Comparison of ENCODE assay signal across 8 cellular contexts in genomic region chr1:220880367-220880680, GRCh38. TPM values are rescaled to one million over a fixed set of nuclear protein-coding genes. Genes with fewer than 3 reads are reported as not detected.
DNase-seq lines count a peak whose midpoint lies in the region; ATAC-seq, FAIRE-seq and TF ChIP-seq lines count a peak whose summit lies in the region.

No MANE protein-coding gene starts in this region.

- H3K9me3 Mint-ChIP-seq in activated naive CD4-positive, alpha-beta T cell treated with anti-CD3 and anti-CD28 coated beads, Interleukin-2, amount 10 ng/mL, durations not matched to agents 7 days and 5 days = no peaks in the 10 kb centered on the region
- no peaks in the 10 kb centered on the region for H3K9me3 Mint-ChIP-seq in activated naive CD4-positive, alpha-beta T cell treated with anti-CD3 and anti-CD28 coated beads, Interleukin-2, amount 50 U/mL, for 72 hours
- H3K9me3 Mint-ChIP-seq in mesothelial cell of epicardium = no peaks in the 10 kb centered on the region

- TF ChIP-seq CTCF in brain microvascular endothelial cell (IDR thresholded peaks at IDR 0.05; ENCODE audit: low read depth, low read length, missing control alignments) = no peak
- TF ChIP-seq CTCF in mesothelial cell of epicardium (IDR thresholded peaks at IDR 0.05; ENCODE audit: unreplicated experiment) = no peak
- TF ChIP-seq CTCF in transverse colon (IDR thresholded peaks at IDR 0.05) = no peak

- intact Hi-C loops in transverse colon (cut with DNase I; ENCODE audit: low total_unique reads) = loop anchor here (5.0 to 10.0 kb wide), 3 partner anchors 68 to 354 kb away; no protein-coding TSS in a partner anchor

- H3K27ac ChIP-seq in brain microvascular endothelial cell (no peak overlapping the region), transverse colon (peak overlapping the region; percentile 92 to 99 (median 96))

- TF ChIP-seq POLR2A in transverse colon (IDR thresholded peaks at IDR 0.05) = no peak

- peaks cover 97% of the 10 kb centered on the region for H3K27me3 Mint-ChIP-seq in activated naive CD4-positive, alpha-beta T cell treated with anti-CD3 and anti-CD28 coated beads, Interleukin-2, amount 10 ng/mL, durations not matched to agents 7 days and 5 days
- peaks cover 98% of the 10 kb centered on the region for H3K27me3 Mint-ChIP-seq in mesothelial cell of epicardium (ENCODE audit: low read depth)

- H3K4me1 Mint-ChIP-seq in activated naive CD4-positive, alpha-beta T cell treated with anti-CD3 and anti-CD28 coated beads, Interleukin-2, amount 10 ng/mL, durations not matched to agents 7 days and 5 days = peaks cover 41% of the 10 kb centered on the region
- peaks cover 24% of the 10 kb centered on the region for H3K4me1 Mint-ChIP-seq in mesothelial cell of epicardium

- WGBS in transverse colon (ENCODE audit: low coverage in 1 of 2), 2 donors = 9 to 13% methylated on average over 3 to 9 of the region's 9 CpGs

- H3K36me3 ChIP-seq in brain microvascular endothelial cell (replicated peaks) (no peaks in the 10 kb centered on the region), transverse colon (no peaks in the 10 kb centered on the region)

- no peaks in the 10 kb centered on the region for H3K36me3 Mint-ChIP-seq in activated naive CD4-positive, alpha-beta T cell treated with anti-CD3 and anti-CD28 coated beads, Interleukin-2, amount 10 ng/mL, durations not matched to agents 7 days and 5 days
- peaks cover 12 to 26% of the 10 kb centered on the region in 2 donors for H3K36me3 Mint-ChIP-seq in activated naive CD4-positive, alpha-beta T cell treated with anti-CD3 and anti-CD28 coated beads, Interleukin-2, amount 50 U/mL, for 72 hours
- no peaks in the 10 kb centered on the region for H3K36me3 Mint-ChIP-seq in mesothelial cell of epicardium

- no peak for FAIRE-seq in GM19239 (lab: Jason Lieb, UNC)

- H3K27ac Mint-ChIP-seq in activated naive CD4-positive, alpha-beta T cell treated with anti-CD3 and anti-CD28 coated beads, Interleukin-2, amount 10 ng/mL, durations not matched to agents 7 days and 5 days = peak overlapping the region; percentile 28
- no peak overlapping the region for H3K27ac Mint-ChIP-seq in activated naive CD4-positive, alpha-beta T cell treated with anti-CD3 and anti-CD28 coated beads, Interleukin-2, amount 50 U/mL, for 72 hours
- H3K27ac Mint-ChIP-seq in mesothelial cell of epicardium = no peak overlapping the region

- H3K4me3 ChIP-seq in brain microvascular endothelial cell (ENCODE audit: low read depth, low read length) = peak overlapping the region; percentile 65
- peak overlapping the region; percentile 57 to 93 (median 80) for H3K4me3 ChIP-seq in transverse colon

- peaks cover 0 to 79% (median 26%) of the 10 kb centered on the region in 4 donors for H3K4me1 ChIP-seq in transverse colon

- in situ Hi-C loops in brain microvascular endothelial cell (cut with HindIII; ENCODE audit: low pct_ligation_motif_present, low sequenced_read_pairs) (loop anchor here (25.0 kb wide), 1 partner anchor 557 kb away; no protein-coding TSS in a partner anchor), transverse colon (cut with MboI; ENCODE audit: low pct_ligation_motif_present in 1 of 4, low pct_unique_long_range_greater_than_20kb in 1 of 4, low sequenced_read_pairs in 3 of 4) (loop anchor here in 1 of 4 donors (25.0 kb wide), 2 partner anchors 557 to 857 kb away; partner anchors contain the start of gene DUSP10)

- peaks cover 18% of the 10 kb centered on the region for H3K27me3 ChIP-seq in brain microvascular endothelial cell (replicated peaks)
- H3K27me3 ChIP-seq in transverse colon = peaks cover 84% of the 10 kb centered on the region

- no peak for TF ChIP-seq EP300 in transverse colon (IDR thresholded peaks at IDR 0.05; ENCODE audit: low read depth)

- peak overlapping the region; percentile 41 for H3K4me3 Mint-ChIP-seq in activated naive CD4-positive, alpha-beta T cell treated with anti-CD3 and anti-CD28 coated beads, Interleukin-2, amount 10 ng/mL, durations not matched to agents 7 days and 5 days
- peak overlapping the region; percentile 64 for H3K4me3 Mint-ChIP-seq in mesothelial cell of epicardium

- no peaks in the 10 kb centered on the region for H3K9me3 ChIP-seq in transverse colon

- no peak for ATAC-seq in activated naive CD4-positive, alpha-beta T cell treated with anti-CD3 and anti-CD28 coated beads, Interleukin-2, amount 50 U/mL, for 72 hours
- no peak for ATAC-seq in HG02884 (IDR thresholded peaks at IDR 0.05; ENCODE audit: unreplicated experiment)

- DNase-seq in activated naive CD4-positive, alpha-beta T cell treated with anti-CD3 and anti-CD28 coated beads, Interleukin-2, amount 10 ng/mL, durations not matched to agents 7 days and 5 days = no peak
- DNase-seq in activated naive CD4-positive, alpha-beta T cell treated with anti-CD3 and anti-CD28 coated beads, Interleukin-2, amount 50 U/mL, for 72 hours (ENCODE audit: low spot score in 2 of 2) = no peak
- DNase-seq in brain microvascular endothelial cell (no peak), mesothelial cell of epicardium (ENCODE audit: low spot score in 2 of 2, unreplicated experiment in 2 of 2) (no peak), transverse colon (no peak), DMS79 treated with DMSO at 0.1 percent for 48 hours (lab: John Stamatoyannopoulos, UW) (no peak), GM19239 (ENCODE audit: insufficient read length, low spot score) (no peak)

- CTCF ChIA-PET in activated naive CD4-positive, alpha-beta T cell treated with anti-CD3 and anti-CD28 coated beads, Interleukin-2, amount 10 ng/mL, durations not matched to agents 7 days and 5 days (lab: Charles Lee) = no interaction called here

RNA-seq across cellular contexts. Expression of gene HLX, which starts 1.1 kb away (rescaled TPM):
- 1 to 10 TPM in 1 of 2 donors, not detected in 1; 1.9 TPM for total RNA-seq in activated naive CD4-positive, alpha-beta T cell treated with anti-CD3 and anti-CD28 coated beads, Interleukin-2, amount 50 U/mL, for 72 hours
- total RNA-seq in mesothelial cell of epicardium (0.75 to 1.3 TPM (median 0.84 TPM) in 3 replicates), transverse colon (10 to 100 TPM in 2 of 4 donors, 1 to 10 TPM in 2; 4.2 to 18.4 (median 9.3) TPM)
